ENCODE assay signal across 8 cellular contexts in the genomic region with DNA sequence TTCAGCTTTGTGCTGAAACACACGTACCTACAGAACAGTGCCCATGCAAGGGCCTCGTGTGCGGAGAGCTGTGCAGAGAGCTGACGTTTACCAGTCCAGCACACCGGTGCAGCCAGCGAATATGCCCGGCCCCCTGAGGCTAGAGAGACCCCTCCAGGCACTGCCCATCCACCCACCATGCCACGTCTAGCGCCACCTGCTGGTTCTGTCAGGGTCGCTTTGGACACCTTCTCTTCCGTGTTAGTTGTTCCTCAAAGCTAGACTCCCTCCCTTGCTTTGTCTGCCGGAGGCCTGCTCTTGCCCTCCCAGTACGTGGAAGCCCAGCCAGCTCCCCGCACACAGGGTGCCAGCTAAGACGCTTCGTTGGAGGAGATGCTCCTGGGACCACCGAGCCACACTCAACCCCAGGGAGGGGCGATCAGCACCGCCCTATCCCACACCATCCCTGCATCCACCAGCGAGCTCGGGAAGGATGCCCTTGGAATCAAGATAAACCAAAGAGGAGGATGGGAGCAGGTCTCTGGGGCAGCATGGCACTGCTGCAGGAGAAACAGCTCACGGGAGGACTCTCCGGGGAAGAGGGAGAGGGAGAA. TPM values are rescaled to one million over a fixed set of nuclear protein-coding genes. Genes with fewer than 3 reads are reported as not detected.
DNase-seq lines count a peak whose midpoint lies in the region; ATAC-seq, FAIRE-seq and TF ChIP-seq lines count a peak whose summit lies in the region.

No MANE protein-coding gene starts in this region.

- no peaks in the 10 kb centered on the region for H3K27me3 ChIP-seq in pancreas

- H3K36me3 ChIP-seq in HEK293 (ENCODE audit: control insufficient read depth in 2 of 2, insufficient read depth in 1 of 2, low read length in 2 of 2): peaks cover 0 to 47% of the 10 kb centered on the region in 2 experiments; a peak in 2 of 3 replicates
- peaks cover 0 to 59% (median 20%) of the 10 kb centered on the region in 3 donors for H3K36me3 ChIP-seq in pancreas

- POLR2A ChIA-PET in HEK293 (lab: Yijun Ruan, JAX): no interaction called here

- H3K4me1 ChIP-seq in HEK293 (ENCODE audit: control insufficient read depth, insufficient read depth, low read length): no peaks in the 10 kb centered on the region; the same call in 1 of the 2 replicates
- no peaks in the 10 kb centered on the region for H3K4me1 ChIP-seq in pancreas

- CTCF ChIA-PET in HEK293 (lab: Yijun Ruan, JAX): interaction anchor here (0.6 to 3.0 kb wide), 39 partner anchors 8 to 1281 kb away, joined by 3 to 17 read pairs (median 4); no protein-coding TSS in a partner anchor

- DNase-seq in AG08395 (ENCODE audit: low spot score) (peak; percentile 26), endothelial cell (ENCODE audit: low spot score) (peak; percentile 72), pancreas (peak in 2 of 6 donors; percentile 27 to 72), foreskin melanocyte (no peak), NCI-H1048 (lab: John Stamatoyannopoulos, UW) (no peak)
- DNase-seq in activated CD4-positive, alpha-beta T cell treated with anti-CD3 and anti-CD28 coated beads for 4 hours: peak; percentile 35 to 38

- H3K4me3 ChIP-seq in HEK293 (ENCODE audit: low read depth, low read length) (no peak overlapping the region), pancreas (no peak overlapping the region)

- ATAC-seq in pancreas (peak in 3 of 4 donors; percentile 34 to 57 (median 55)), GM18867 (IDR thresholded peaks at IDR 0.05; ENCODE audit: unreplicated experiment) (no peak)

- FAIRE-seq in pancreas (lab: Jason Lieb, UNC): no peak

- no peaks in the 10 kb centered on the region for H3K9me3 Mint-ChIP-seq in endothelial cell (ENCODE audit: unreplicated experiment)

- no peak overlapping the region for H3K4me3 Mint-ChIP-seq in endothelial cell (ENCODE audit: unreplicated experiment)

- H3K27me3 Mint-ChIP-seq in endothelial cell (ENCODE audit: unreplicated experiment): peaks cover 1% of the 10 kb centered on the region

- WGBS in pancreas, 2 donors: 74 to 75% methylated on average over 23 of the region's 23 CpGs

- TF ChIP-seq CTCF in HEK293 (tag by site-specific recombination; IDR thresholded peaks at IDR 0.05) (peak; percentile 27; the same call in 1 of the 2 replicates), endothelial cell (IDR thresholded peaks at IDR 0.05; ENCODE audit: unreplicated experiment) (peak; percentile 73), pancreas (IDR thresholded peaks at IDR 0.05) (peak; percentile 23 to 45 (median 37))

- H3K9me3 ChIP-seq in HEK293 (ENCODE audit: control insufficient read depth, insufficient read depth, low read depth, low read length): no peaks in the 10 kb centered on the region
- H3K9me3 ChIP-seq in pancreas: no peaks in the 10 kb centered on the region

- H3K27ac Mint-ChIP-seq in endothelial cell (ENCODE audit: unreplicated experiment): no peak overlapping the region

- H3K36me3 Mint-ChIP-seq in endothelial cell (ENCODE audit: low read depth, unreplicated experiment): no peaks in the 10 kb centered on the region

- H3K4me1 Mint-ChIP-seq in endothelial cell (ENCODE audit: unreplicated experiment): no peaks in the 10 kb centered on the region

- no peak overlapping the region for H3K27ac ChIP-seq in HEK293 (ENCODE audit: extremely low read depth, low read depth, low read length)
- H3K27ac ChIP-seq in pancreas: no peak overlapping the region

- intact Hi-C loops in pancreas (cut with DNase I): no loop called here

TF ChIP-seq in HEK293, 187 proteins besides CTCF, POLR2A, EP300 and RAD21:
- TF ChIP-seq ZNF654 (tag by site-specific recombination; IDR thresholded peaks at IDR 0.05; ENCODE audit: low read depth) (peak; percentile 28), GLI4 (tag by site-specific recombination; IDR thresholded peaks at IDR 0.05) (no peak)

RNA-seq across cellular contexts. Expression of gene CPT1A, which starts 43.4 kb away (rescaled TPM):
- total RNA-seq in endothelial cell (ENCODE audit: unreplicated experiment) (0.36 TPM), pancreas (10 to 100 TPM; 16.9 to 33.7 (median 22.7) TPM)
- polyA plus RNA-seq in pancreas: 10 to 100 TPM in 1 of 2 donors, 1 to 10 TPM in 1; 9.5 to 15.6 TPM

RNA-seq across cellular contexts. Expression of gene TESMIN, which starts 47.0 kb away (rescaled TPM):
- 3.4 TPM for total RNA-seq in endothelial cell (ENCODE audit: unreplicated experiment)
- total RNA-seq in pancreas: 1 to 10 TPM; 1.4 to 3.6 (median 1.8) TPM
- polyA plus RNA-seq in pancreas: 1 to 10 TPM; 1.9 to 2.3 TPM

Comparison
In these comparisons a context has a peak if more than half of its experiments do, and no peak if none do; other contexts are left out.
1. DNase-seq: peak in AG08395 (single experiment), activated CD4-positive, alpha-beta T cell treated with anti-CD3 and anti-CD28 coated beads for 4 hours (2 of 2) and endothelial cell (single experiment); none in foreskin melanocyte (single experiment) and NCI-H1048 (single experiment).
2. RNA of gene CPT1A, which starts 43.4 kb away (total RNA-seq): 16.9 to 33.7 TPM in pancreas; 0.36 TPM in endothelial cell (single experiment); every median in the first group is over 10 times any median in the second.
3. Peak in every context shown above with its lines, with median percentiles within 50 percentile points of each other: CTCF ChIP-seq.